15 cellular contexts compared by ENCODE assay signal in the genomic region with DNA sequence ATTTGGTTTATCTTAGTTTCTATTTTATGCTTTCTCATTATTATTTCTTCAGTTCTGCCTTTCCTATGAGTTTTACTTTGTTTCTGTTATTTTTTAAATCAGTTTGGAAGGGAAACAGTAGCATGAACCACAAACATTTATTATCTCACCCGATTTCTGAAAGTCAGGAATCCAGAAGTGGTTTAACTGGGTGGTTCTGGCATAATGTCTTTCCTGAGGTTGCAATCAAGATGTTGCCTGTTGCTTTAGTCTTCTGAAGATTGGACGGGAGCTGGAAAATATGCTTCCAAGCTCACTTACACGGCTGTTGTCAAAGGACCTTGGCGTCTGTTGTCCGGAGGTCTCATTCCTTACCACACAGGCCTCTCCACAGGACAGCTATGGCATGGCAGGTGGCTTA. TPM values are rescaled to one million over a fixed set of nuclear protein-coding genes. Genes with fewer than 3 reads are reported as not detected.
A peak's percentile ranks its signal among the peaks of the same experiment; 100 is the strongest.
DNase-seq lines count a peak whose midpoint lies in the region; ATAC-seq, FAIRE-seq and TF ChIP-seq lines count a peak whose summit lies in the region.
"Had no signal": no experiment of that assay in that cellular context is flagged by ENCODE, and none has a peak within 500 bp of the region (broad histone marks: within the 10 kb centered on the region; RNA-seq: fewer than 3 reads in every experiment).

No MANE protein-coding gene starts in this region.

- H2AFZ ChIP-seq in H1 (ENCODE audit: low read length) (0 out of 2 replicates have a peak overlapping the region, but pooled peaks have one; percentile 4), osteoblast (ENCODE audit: low read length) (peak overlapping the region; percentile 48)

- H3K79me1 ChIP-seq in H1 (ENCODE audit: low read depth, low read length): no peaks in the 10 kb centered on the region

- no peak overlapping the region for H3K18ac ChIP-seq in H1 (ENCODE audit: extremely low read depth, low read length)

- ATAC-seq in WTC11: no peak
- ATAC-seq in HG02973 (IDR thresholded peaks at IDR 0.05; ENCODE audit: unreplicated experiment): no peak
- no peak for ATAC-seq in HG02678 (IDR thresholded peaks at IDR 0.05; ENCODE audit: unreplicated experiment)
- ATAC-seq: SK-N-SH treated with all-trans-retinoic acid at 6 μM for 48 hours had no signal

- FAIRE-seq in H1 (lab: Jason Lieb, UNC): no peak
- FAIRE-seq: GM12892 had no signal

- H3K9me3 ChIP-seq in H1 (ENCODE audit: insufficient read depth in 2 of 2, low read depth in 1 of 2, low read length in 1 of 2) (no peaks in the 10 kb centered on the region), osteoblast (ENCODE audit: low read depth, low read length) (no peaks in the 10 kb centered on the region)
- H3K9me3 ChIP-seq: Peyer's patch had no signal

- no peak overlapping the region for H2BK15ac ChIP-seq in H1 (ENCODE audit: low read length)

- H3K4ac ChIP-seq in H1 (replicated peaks; ENCODE audit: insufficient read length, low read depth, low read length): no peak overlapping the region

- no peak overlapping the region for H3K14ac ChIP-seq in H1 (ENCODE audit: insufficient read length)

- no peaks in the 10 kb centered on the region for H3K23me2 ChIP-seq in H1 (ENCODE audit: low read depth, low read length)

- no peak overlapping the region for H3K27ac ChIP-seq in H1 (ENCODE audit: low read depth, low read length)
- no peak overlapping the region for H3K27ac ChIP-seq in osteoblast (ENCODE audit: low read depth, low read length)
- H3K27ac ChIP-seq: Peyer's patch had no signal

- H3K4me1 Mint-ChIP-seq in WTC11: no peaks in the 10 kb centered on the region

- no peak overlapping the region for H2BK12ac ChIP-seq in H1 (ENCODE audit: low read depth, low read length)

- no peak for TF ChIP-seq POLR2A in H1 (IDR thresholded peaks at IDR 0.05; ENCODE audit: control extremely low read depth in 1 of 2, low read depth in 2 of 2, low read length in 2 of 2)

- no peaks in the 10 kb centered on the region for H3K27me3 Mint-ChIP-seq in WTC11 (ENCODE audit: low read depth)

- no peaks in the 10 kb centered on the region for H3K36me3 ChIP-seq in H1 (ENCODE audit: control insufficient read depth in 2 of 4, insufficient read depth in 4 of 4, low read length in 3 of 4)
- H3K36me3 ChIP-seq in osteoblast (ENCODE audit: insufficient read depth, low read length): no peaks in the 10 kb centered on the region
- H3K36me3 ChIP-seq: Peyer's patch had no signal

- no peak overlapping the region for H4K91ac ChIP-seq in H1 (replicated peaks; ENCODE audit: insufficient read length, low read length)

- TF ChIP-seq RAD21 in H1 (IDR thresholded peaks at IDR 0.05 in 1 of 2, conservative IDR thresholded peaks at IDR 0.05 in 1 of 2; ENCODE audit: low read depth in 2 of 2, low read length in 2 of 2): no peak

- H2BK120ac ChIP-seq in H1 (replicated peaks; ENCODE audit: low read depth, low read length): no peak overlapping the region

- peak overlapping the region; percentile 21; the same call in 1 of the 2 replicates for H3K27ac Mint-ChIP-seq in WTC11

- CTCF ChIA-PET in WTC11 (lab: Charles Lee) (interaction anchor here (0.7 to 1.2 kb wide), 2 partner anchors 41 to 739 kb away, joined by 3 read pairs; no protein-coding TSS in a partner anchor), H1 (lab: Charles Lee; ENCODE audit: partially characterized antibody) (interaction anchor here (0.7 to 2.2 kb wide), 3 partner anchors 23 to 218 kb away, joined by 3 to 7 read pairs (median 5); no protein-coding TSS in a partner anchor)

- DNase-seq in EH (ENCODE audit: low read depth): peak; percentile 67
- no peak for DNase-seq in WTC11 (ENCODE audit: low spot score)
- DNase-seq in H1 (ENCODE audit: low read depth in 1 of 2, low spot score in 2 of 2): no peak
- DNase-seq in osteoblast (ENCODE audit: insufficient read length, low spot score, missing footprints): no peak
- no peak for DNase-seq in glomerular visceral epithelial cell (ENCODE audit: extremely low spot score)
- no peak for DNase-seq in DMS153 (lab: John Stamatoyannopoulos, UW)
- DNase-seq: KG1, NCI-H1105 treated with DMSO at 0.1 percent for 48 hours, NCI-H187 treated with DMSO at 0.1 percent for 48 hours, Peyer's patch, SHP77 had no signal

- H3K27me3 ChIP-seq in H1 (replicated peaks in 1 of 4; ENCODE audit: control insufficient read depth in 3 of 4, extremely low read depth in 1 of 4, insufficient read depth in 3 of 4, low read length in 3 of 4) (no peaks in the 10 kb centered on the region), osteoblast (ENCODE audit: insufficient read depth, low read length) (no peaks in the 10 kb centered on the region)
- H3K27me3 ChIP-seq: Peyer's patch had no signal

- no peaks in the 10 kb centered on the region for H3K9me3 Mint-ChIP-seq in WTC11

- no peak overlapping the region for H4K5ac ChIP-seq in H1 (ENCODE audit: insufficient read length, low read depth, low read length)

- H3K4me3 ChIP-seq in H1 (ENCODE audit: extremely low read depth in 1 of 4, insufficient read depth in 2 of 4, low read depth in 3 of 4, low read length in 4 of 4): no peak overlapping the region
- no peak overlapping the region for H3K4me3 ChIP-seq in osteoblast (ENCODE audit: insufficient read depth, low read length)
- H3K4me3 ChIP-seq: Peyer's patch had no signal

- TF ChIP-seq CTCF in WTC11 (IDR thresholded peaks at IDR 0.05) (no peak), H1 (IDR thresholded peaks at IDR 0.05; ENCODE audit: control extremely low read depth in 1 of 3, insufficient read depth in 1 of 3, low read depth in 1 of 3, low read length in 3 of 3) (no peak), osteoblast (IDR thresholded peaks at IDR 0.05; ENCODE audit: extremely low read depth, low read depth, low read length) (no peak)

- POLR2A ChIA-PET in WTC11 (lab: Charles Lee): no interaction called here
- POLR2A ChIA-PET in H1 (lab: Charles Lee; ENCODE audit: partially characterized antibody): interaction anchor here (0.6 kb wide), 1 partner anchor 20 kb away, joined by 3 read pairs; no protein-coding TSS in a partner anchor

- H3K4me1 ChIP-seq in H1 (replicated peaks in 1 of 4; ENCODE audit: control insufficient read depth in 3 of 4, insufficient read depth in 4 of 4, low read length in 3 of 4): no peaks in the 10 kb centered on the region
- peaks cover 25% of the 10 kb centered on the region for H3K4me1 ChIP-seq in osteoblast (ENCODE audit: insufficient read depth, low read length)
- H3K4me1 ChIP-seq: Peyer's patch had no signal

- 93% methylated on average over 5 of the region's 5 CpGs; no CpG with 5 or more reads in 1 of the 2 experiments for WGBS in H1 (ENCODE audit: extremely low coverage in 1 of 2, insufficient coverage in 1 of 2, insufficient read length in 1 of 2, insufficient replicate concordance in 2 of 2, low coverage in 1 of 2, low lambda C conversion rate in 2 of 2, missing lambda C conversion rate in 1 of 2), 2 experiments

- H3K79me2 ChIP-seq in H1 (ENCODE audit: control insufficient read depth in 1 of 2, insufficient read depth in 2 of 2, low read length in 2 of 2) (no peaks in the 10 kb centered on the region), osteoblast (ENCODE audit: insufficient read depth, low read length) (no peaks in the 10 kb centered on the region)

- no peaks in the 10 kb centered on the region for H4K20me1 ChIP-seq in H1 (replicated peaks in 1 of 2; ENCODE audit: control insufficient read depth in 1 of 2, insufficient read depth in 2 of 2, low read length in 2 of 2)
- H4K20me1 ChIP-seq in osteoblast (ENCODE audit: insufficient read depth, low read length): no peaks in the 10 kb centered on the region

- H3K9ac ChIP-seq in H1 (replicated peaks in 1 of 4; ENCODE audit: extremely low read depth in 1 of 4, low read depth in 3 of 4, low read length in 3 of 4): no peak overlapping the region

- no peak overlapping the region for H2BK5ac ChIP-seq in H1 (ENCODE audit: low read depth, low read length)

- H3K36me3 Mint-ChIP-seq in WTC11: no peaks in the 10 kb centered on the region

- H4K8ac ChIP-seq in H1 (ENCODE audit: extremely low read depth, insufficient read depth, low read length): no peak overlapping the region

- H2BK20ac ChIP-seq in H1 (ENCODE audit: low read length): no peak overlapping the region

- no peak overlapping the region for H3K4me3 Mint-ChIP-seq in WTC11

- no peak overlapping the region for H3K23ac ChIP-seq in H1 (ENCODE audit: insufficient read length)

- H3K56ac ChIP-seq in H1 (replicated peaks; ENCODE audit: insufficient read length, low read depth, low read length): no peak overlapping the region

- H3K4me2 ChIP-seq in H1 (ENCODE audit: insufficient read depth in 1 of 2, low read depth in 2 of 2, low read length in 2 of 2) (no peak overlapping the region), osteoblast (ENCODE audit: insufficient read depth, low read length) (peak overlapping the region; percentile 23)

- H2AK5ac ChIP-seq in H1 (ENCODE audit: low read depth, low read length): no peak overlapping the region

- no peak for TF ChIP-seq EP300 in H1 (IDR thresholded peaks at IDR 0.05; ENCODE audit: borderline replicate concordance in 1 of 2, low read depth in 2 of 2, low read length in 2 of 2)

TF ChIP-seq in WTC11, 78 proteins besides CTCF, POLR2A, EP300 and RAD21 (continues in another document):
- TF ChIP-seq SMAD3 (CRISPR knock-in tag; IDR thresholded peaks at IDR 0.05; ENCODE audit: borderline replicate concordance): no peak
- TF ChIP-seq ZNF423 (CRISPR knock-in tag; IDR thresholded peaks at IDR 0.05): no peak

TF ChIP-seq in H1, 55 proteins besides CTCF, POLR2A, EP300 and RAD21 (continues in another document):
- TF ChIP-seq RXRA (IDR thresholded peaks at IDR 0.05; ENCODE audit: insufficient read depth, low read depth, low read length) (no peak), GTF2F1 (IDR thresholded peaks at IDR 0.05; ENCODE audit: borderline replicate concordance, low read depth, low read length) (no peak), JUN (IDR thresholded peaks at IDR 0.05; ENCODE audit: low read depth, low read length) (no peak), BRCA1 (IDR thresholded peaks at IDR 0.05; ENCODE audit: low read depth, low read length) (no peak), KDM4A (IDR thresholded peaks at IDR 0.05; ENCODE audit: low read depth, low read length, severe bottlenecking) (no peak), TBP (IDR thresholded peaks at IDR 0.05; ENCODE audit: low read depth, low read length) (no peak), NRF1 (IDR thresholded peaks at IDR 0.05; ENCODE audit: low read depth, low read length) (no peak), CBX5 (IDR thresholded peaks at IDR 0.05; ENCODE audit: low read depth, low read length) (no peak)

RNA-seq across cellular contexts. Expression of gene SNRPE, which starts 50.4 kb away (rescaled TPM):
- 245 to 260 TPM (median 250 TPM) in 3 replicates for total RNA-seq in WTC11 (2021)
- total RNA-seq in H1 (2021; fragmentation: NEBNext Ultra II Directional; extraction: Animal tissue kit (Norgen Biotek cat#: 25700)): 419 and 461 TPM in 2 replicates
- 248 and 416 TPM in 2 replicates for polyA plus RNA-seq in H1 (2011; rRNA removed)
- 427 TPM for polyA plus RNA-seq in H1 (2011; cell fraction: cytosol; rRNA removed)
- 46.8 TPM for polyA plus RNA-seq in H1 (2011; cell fraction: nucleus; rRNA removed)
- 277 to 378 TPM (median 286 TPM) in 4 replicates for polyA plus RNA-seq in H1 (2012, experiment 1 of 2)
- 549 TPM for polyA plus RNA-seq in H1 (2012, experiment 2 of 2)
- polyA plus RNA-seq in H1 (2013, experiment 1 of 2): 467 TPM
- 532 TPM for polyA plus RNA-seq in H1 (2013, experiment 2 of 2)
- polyA minus RNA-seq in H1 (2011; rRNA and poly(A)+ RNA removed): 75.5 and 75.7 TPM in 2 replicates
- polyA minus RNA-seq in H1 (2011; cell fraction: cytosol; rRNA and poly(A)+ RNA removed): 32.1 TPM
- polyA minus RNA-seq in H1 (2011; cell fraction: nucleus; rRNA and poly(A)+ RNA removed): 73.8 TPM
- total RNA-seq in osteoblast: 45.7 and 46.3 TPM in 2 replicates
